In the genomic region with DNA sequence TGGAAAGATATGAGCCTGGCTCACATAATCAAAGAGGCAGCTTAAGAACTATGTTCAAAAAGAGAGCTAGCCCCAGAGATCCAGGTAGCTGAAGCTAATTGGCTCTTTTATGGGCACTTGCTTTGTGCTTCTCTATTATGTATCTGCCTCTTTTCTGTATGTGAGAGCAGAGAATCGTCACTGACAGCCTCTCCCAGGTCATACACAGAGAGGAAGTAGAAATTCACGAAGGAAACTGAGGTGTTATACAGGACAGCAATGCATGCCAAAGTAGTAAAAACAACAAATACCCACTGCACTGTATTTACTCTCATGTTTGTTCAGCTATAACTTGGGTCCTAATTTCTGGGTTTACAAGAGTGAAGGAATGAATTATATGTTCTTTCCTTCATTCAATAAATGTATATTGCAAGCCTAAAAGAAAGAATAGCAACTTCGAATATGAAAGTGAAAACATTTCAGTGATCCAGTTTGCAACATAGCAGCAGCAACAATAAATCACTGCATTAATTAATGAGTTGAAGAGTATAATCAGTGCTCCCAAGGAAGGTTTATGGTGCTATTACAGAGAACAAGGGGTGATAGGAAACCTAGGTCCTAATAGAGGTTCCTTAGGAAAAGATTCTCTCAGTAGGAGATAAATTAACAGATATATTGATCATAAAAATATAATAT, we compare ENCODE assay signal across 9 cellular contexts. TPM values are rescaled to one million over a fixed set of nuclear protein-coding genes. Genes with fewer than 3 reads are reported as not detected.
DNase-seq lines count a peak whose midpoint lies in the region; ATAC-seq lines count a peak whose summit lies in the region.
"Had no signal": no experiment of that assay in that cellular context is flagged by ENCODE, and none has a peak within 500 bp of the region (broad histone marks: within the 10 kb centered on the region; RNA-seq: fewer than 3 reads in every experiment).

No MANE protein-coding gene starts in this region.

- no peaks in the 10 kb centered on the region for H3K9me3 Mint-ChIP-seq in activated CD4-positive, alpha-beta T cell treated with anti-CD3 and anti-CD28 coated beads, Interleukin-2, amount 10 ng/mL, durations not matched to agents 24 days and 14 days
- peaks cover 0 to 3% (median 1%) of the 10 kb centered on the region in 3 donors for H3K9me3 Mint-ChIP-seq in IgD-negative memory B cell
- peaks cover 0 to 3% (median 0%) of the 10 kb centered on the region in 11 donors for H3K9me3 Mint-ChIP-seq in naive thymus-derived CD4-positive, alpha-beta T cell

- intact Hi-C loops in activated CD4-positive, alpha-beta T cell treated with anti-CD3 and anti-CD28 coated beads, Interleukin-2, amount 10 ng/mL, durations not matched to agents 24 days and 14 days (cut with micrococcal nuclease) = no loop called here
- intact Hi-C loops in naive thymus-derived CD4-positive, alpha-beta T cell (cut with micrococcal nuclease) = no loop called here

- peak; percentile 86 for ATAC-seq in GM21825 (IDR thresholded peaks at IDR 0.05; ENCODE audit: unreplicated experiment)
- ATAC-seq in naive thymus-derived CD4-positive, alpha-beta T cell = peak; percentile 67

- no peaks in the 10 kb centered on the region for H3K36me3 Mint-ChIP-seq in activated CD4-positive, alpha-beta T cell treated with anti-CD3 and anti-CD28 coated beads, Interleukin-2, amount 10 ng/mL, durations not matched to agents 24 days and 14 days (ENCODE audit: low read depth)
- no peaks in the 10 kb centered on the region for H3K36me3 Mint-ChIP-seq in IgD-negative memory B cell
- H3K36me3 Mint-ChIP-seq in naive thymus-derived CD4-positive, alpha-beta T cell = no peaks in the 10 kb centered on the region

- no peaks in the 10 kb centered on the region for H3K36me3 ChIP-seq in naive thymus-derived CD4-positive, alpha-beta T cell (ENCODE audit: control insufficient read depth in 2 of 3, insufficient read depth in 3 of 3, low read length in 3 of 3)
- H3K36me3 ChIP-seq: BLaER1 treated with 17β-estradiol and CSF1 and Interleukin-3, amounts not matched to agents 10 nM and 100 nM had no signal

- POLR2A ChIA-PET in naive thymus-derived CD4-positive, alpha-beta T cell (lab: Charles Lee) = no interaction called here

- CTCF ChIA-PET in naive thymus-derived CD4-positive, alpha-beta T cell (lab: Charles Lee) = no interaction called here

- H3K4me3 ChIP-seq in naive thymus-derived CD4-positive, alpha-beta T cell (ENCODE audit: low read length) = peak overlapping the region; percentile 30
- H3K4me3 ChIP-seq: BLaER1 treated with 17β-estradiol and CSF1 and Interleukin-3, amounts not matched to agents 10 nM and 100 nM had no signal

- no peaks in the 10 kb centered on the region for H3K4me1 ChIP-seq in naive thymus-derived CD4-positive, alpha-beta T cell (ENCODE audit: control insufficient read depth in 2 of 2, insufficient read depth in 2 of 2, low read length in 2 of 2)

- no peaks in the 10 kb centered on the region for H3K27me3 ChIP-seq in naive thymus-derived CD4-positive, alpha-beta T cell (ENCODE audit: control insufficient read depth in 2 of 2, insufficient read depth in 2 of 2, low read length in 2 of 2)
- H3K27me3 ChIP-seq: BLaER1 treated with 17β-estradiol and CSF1 and Interleukin-3, amounts not matched to agents 10 nM and 100 nM had no signal

- peak overlapping the region; percentile 60 for H3K4me3 Mint-ChIP-seq in activated CD4-positive, alpha-beta T cell treated with anti-CD3 and anti-CD28 coated beads, Interleukin-2, amount 10 ng/mL, durations not matched to agents 24 days and 14 days
- H3K4me3 Mint-ChIP-seq in IgD-negative memory B cell = peak overlapping the region; percentile 21 to 89 (median 73)
- peak overlapping the region; percentile 35 to 78 (median 62) for H3K4me3 Mint-ChIP-seq in naive thymus-derived CD4-positive, alpha-beta T cell

- peaks cover 2% of the 10 kb centered on the region for H3K27me3 Mint-ChIP-seq in activated CD4-positive, alpha-beta T cell treated with anti-CD3 and anti-CD28 coated beads, Interleukin-2, amount 10 ng/mL, durations not matched to agents 24 days and 14 days
- peaks cover 2% of the 10 kb centered on the region for H3K27me3 Mint-ChIP-seq in IgD-negative memory B cell
- peaks cover 0 to 16% (median 0%) of the 10 kb centered on the region in 5 donors for H3K27me3 Mint-ChIP-seq in naive thymus-derived CD4-positive, alpha-beta T cell

- no peaks in the 10 kb centered on the region for H3K4me1 Mint-ChIP-seq in activated CD4-positive, alpha-beta T cell treated with anti-CD3 and anti-CD28 coated beads, Interleukin-2, amount 10 ng/mL, durations not matched to agents 24 days and 14 days
- peaks cover 20 to 30% (median 23%) of the 10 kb centered on the region in 3 donors for H3K4me1 Mint-ChIP-seq in IgD-negative memory B cell
- H3K4me1 Mint-ChIP-seq in naive thymus-derived CD4-positive, alpha-beta T cell = peaks cover 0 to 24% (median 10%) of the 10 kb centered on the region in 7 donors

- no peak overlapping the region for H3K27ac ChIP-seq in naive thymus-derived CD4-positive, alpha-beta T cell (ENCODE audit: low read depth, low read length)
- H3K27ac ChIP-seq in substantia nigra (ENCODE audit: low read depth, low read length, poor library complexity, severe bottlenecking) = no peak overlapping the region
- H3K27ac ChIP-seq: BLaER1 treated with 17β-estradiol and CSF1 and Interleukin-3, amounts not matched to agents 10 nM and 100 nM had no signal

- H3K27ac Mint-ChIP-seq in activated CD4-positive, alpha-beta T cell treated with anti-CD3 and anti-CD28 coated beads, Interleukin-2, amount 10 ng/mL, durations not matched to agents 24 days and 14 days = no peak overlapping the region
- H3K27ac Mint-ChIP-seq in IgD-negative memory B cell = peak overlapping the region in 1 of 3 donors; percentile 90
- H3K27ac Mint-ChIP-seq in naive thymus-derived CD4-positive, alpha-beta T cell = peak overlapping the region in 2 of 9 donors; percentile 65 to 69

- H3K9me3 ChIP-seq in naive thymus-derived CD4-positive, alpha-beta T cell (ENCODE audit: control insufficient read depth in 2 of 3, low read length in 3 of 3) = no peaks in the 10 kb centered on the region
- H3K9me3 ChIP-seq: BLaER1 treated with 17β-estradiol and CSF1 and Interleukin-3, amounts not matched to agents 10 nM and 100 nM had no signal

- no peak for DNase-seq in activated CD4-positive, alpha-beta T cell treated with anti-CD3 and anti-CD28 coated beads, Interleukin-2, amount 10 ng/mL, durations not matched to agents 24 days and 14 days
- DNase-seq in activated CD4-positive, alpha-beta T cell treated with anti-CD3 and anti-CD28 coated beads for 48 hours = no peak
- DNase-seq in naive thymus-derived CD4-positive, alpha-beta T cell = peak in 1 of 9 donors; percentile 8
- DNase-seq in SK-N-DZ (ENCODE audit: low spot score) = no peak
- DNase-seq in LoVo (ENCODE audit: low spot score) = no peak
- DNase-seq in substantia nigra (lab: John Stamatoyannopoulos, UW) = no peak

RNA-seq across cellular contexts. Expression of a gene that starts 47.1 kb away (rescaled TPM):
- total RNA-seq in activated CD4-positive, alpha-beta T cell treated with anti-CD3 and anti-CD28 coated beads, Interleukin-2, amount 10 ng/mL, durations not matched to agents 24 days and 14 days = 23.9 and 24.6 TPM in 2 replicates
- 20.3 TPM for polyA plus RNA-seq in IgD-negative memory B cell
- 10 to 100 TPM; 25.6 to 51.6 (median 46.9) TPM for total RNA-seq in naive thymus-derived CD4-positive, alpha-beta T cell
- polyA plus RNA-seq in naive thymus-derived CD4-positive, alpha-beta T cell = 10 to 100 TPM; 43.9 to 50.0 TPM
- polyA plus RNA-seq in SK-N-DZ (2014; cell fraction: cytosol; rRNA removed) = 41.4 and 44.8 TPM in 2 replicates
- 19.1 and 21.8 TPM in 2 replicates for polyA plus RNA-seq in SK-N-DZ (2014; cell fraction: nucleus; rRNA removed)
